In the genomic region with DNA sequence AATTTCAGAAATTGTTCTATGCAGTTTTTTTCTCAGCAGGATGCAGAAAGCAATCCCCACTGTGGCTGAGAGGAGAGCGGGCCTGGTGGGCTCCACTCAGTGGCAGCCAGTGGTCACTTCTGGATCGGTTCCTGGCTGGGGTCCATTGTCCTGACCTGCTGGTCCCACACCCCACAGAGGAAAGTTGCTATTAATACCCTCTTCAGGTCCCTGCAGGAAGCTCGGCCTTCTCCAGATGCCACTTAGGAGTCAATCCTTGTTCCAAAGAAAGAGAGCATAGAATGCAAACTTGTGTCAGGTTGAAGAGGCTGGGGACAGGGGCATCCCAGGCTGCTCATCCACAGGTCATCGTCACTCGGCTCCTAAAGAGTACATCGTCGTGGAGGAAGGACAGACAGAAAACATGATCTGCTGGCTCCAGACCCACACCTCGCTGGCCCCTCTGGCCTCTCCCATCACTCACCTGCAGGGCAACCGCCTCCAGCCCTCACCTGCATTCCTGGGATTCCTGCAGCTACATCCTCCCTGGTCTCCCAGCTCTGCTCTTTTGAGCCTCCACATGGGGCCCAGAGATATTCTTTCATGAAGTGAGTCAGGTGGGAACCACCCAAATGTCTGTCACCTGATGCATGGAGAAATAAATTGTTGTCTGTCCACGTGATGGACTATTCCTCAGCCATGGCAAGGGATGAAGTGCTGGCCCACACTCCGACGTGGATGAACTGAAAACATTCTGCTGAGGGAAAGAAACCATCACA, we compare ENCODE assay signal across 1 cellular context.
TF ChIP-seq lines count a peak whose summit lies in the region.

No MANE protein-coding gene starts in this region.

TF ChIP-seq in SK-N-SH, 30 proteins besides CTCF, POLR2A, EP300 and RAD21 (continued from another document):
- TF ChIP-seq, protein P1, sequence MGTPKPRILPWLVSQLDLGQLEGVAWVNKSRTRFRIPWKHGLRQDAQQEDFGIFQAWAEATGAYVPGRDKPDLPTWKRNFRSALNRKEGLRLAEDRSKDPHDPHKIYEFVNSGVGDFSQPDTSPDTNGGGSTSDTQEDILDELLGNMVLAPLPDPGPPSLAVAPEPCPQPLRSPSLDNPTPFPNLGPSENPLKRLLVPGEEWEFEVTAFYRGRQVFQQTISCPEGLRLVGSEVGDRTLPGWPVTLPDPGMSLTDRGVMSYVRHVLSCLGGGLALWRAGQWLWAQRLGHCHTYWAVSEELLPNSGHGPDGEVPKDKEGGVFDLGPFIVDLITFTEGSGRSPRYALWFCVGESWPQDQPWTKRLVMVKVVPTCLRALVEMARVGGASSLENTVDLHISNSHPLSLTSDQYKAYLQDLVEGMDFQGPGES (IDR thresholded peaks at IDR 0.05; ENCODE audit: low read depth, low read length) = no peak
- TF ChIP-seq SIN3A (IDR thresholded peaks at IDR 0.05; ENCODE audit: borderline replicate concordance, low read depth, low read length) = no peak
- no peak for TF ChIP-seq YY1 (IDR thresholded peaks at IDR 0.05; ENCODE audit: low read depth)
- TF ChIP-seq RFX5 (IDR thresholded peaks at IDR 0.05; ENCODE audit: low read length) = no peak
- TF ChIP-seq, protein P2, sequence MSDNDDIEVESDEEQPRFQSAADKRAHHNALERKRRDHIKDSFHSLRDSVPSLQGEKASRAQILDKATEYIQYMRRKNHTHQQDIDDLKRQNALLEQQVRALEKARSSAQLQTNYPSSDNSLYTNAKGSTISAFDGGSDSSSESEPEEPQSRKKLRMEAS (IDR thresholded peaks at IDR 0.05; ENCODE audit: low read depth) = no peak
- TF ChIP-seq NFIC (IDR thresholded peaks at IDR 0.05; ENCODE audit: borderline replicate concordance) = no peak
- TF ChIP-seq RCOR1 (IDR thresholded peaks at IDR 0.05; ENCODE audit: low read length) = no peak
- TF ChIP-seq RXRA (IDR thresholded peaks at IDR 0.05; ENCODE audit: borderline replicate concordance, low read depth) = no peak
- no peak for TF ChIP-seq GATA2 (CRISPR knock-in tag; IDR thresholded peaks at IDR 0.05)
- TF ChIP-seq, protein P3, sequence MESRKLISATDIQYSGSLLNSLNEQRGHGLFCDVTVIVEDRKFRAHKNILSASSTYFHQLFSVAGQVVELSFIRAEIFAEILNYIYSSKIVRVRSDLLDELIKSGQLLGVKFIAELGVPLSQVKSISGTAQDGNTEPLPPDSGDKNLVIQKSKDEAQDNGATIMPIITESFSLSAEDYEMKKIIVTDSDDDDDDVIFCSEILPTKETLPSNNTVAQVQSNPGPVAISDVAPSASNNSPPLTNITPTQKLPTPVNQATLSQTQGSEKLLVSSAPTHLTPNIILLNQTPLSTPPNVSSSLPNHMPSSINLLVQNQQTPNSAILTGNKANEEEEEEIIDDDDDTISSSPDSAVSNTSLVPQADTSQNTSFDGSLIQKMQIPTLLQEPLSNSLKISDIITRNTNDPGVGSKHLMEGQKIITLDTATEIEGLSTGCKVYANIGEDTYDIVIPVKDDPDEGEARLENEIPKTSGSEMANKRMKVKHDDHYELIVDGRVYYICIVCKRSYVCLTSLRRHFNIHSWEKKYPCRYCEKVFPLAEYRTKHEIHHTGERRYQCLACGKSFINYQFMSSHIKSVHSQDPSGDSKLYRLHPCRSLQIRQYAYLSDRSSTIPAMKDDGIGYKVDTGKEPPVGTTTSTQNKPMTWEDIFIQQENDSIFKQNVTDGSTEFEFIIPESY (IDR thresholded peaks at IDR 0.05; ENCODE audit: borderline replicate concordance, low read depth) = no peak
- no peak for TF ChIP-seq TCF12 (IDR thresholded peaks at IDR 0.05)
- TF ChIP-seq, protein P4, sequence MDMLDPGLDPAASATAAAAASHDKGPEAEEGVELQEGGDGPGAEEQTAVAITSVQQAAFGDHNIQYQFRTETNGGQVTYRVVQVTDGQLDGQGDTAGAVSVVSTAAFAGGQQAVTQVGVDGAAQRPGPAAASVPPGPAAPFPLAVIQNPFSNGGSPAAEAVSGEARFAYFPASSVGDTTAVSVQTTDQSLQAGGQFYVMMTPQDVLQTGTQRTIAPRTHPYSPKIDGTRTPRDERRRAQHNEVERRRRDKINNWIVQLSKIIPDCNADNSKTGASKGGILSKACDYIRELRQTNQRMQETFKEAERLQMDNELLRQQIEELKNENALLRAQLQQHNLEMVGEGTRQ (IDR thresholded peaks at IDR 0.05; ENCODE audit: borderline replicate concordance, low read depth, low read length) = no peak
- TF ChIP-seq, protein P5, sequence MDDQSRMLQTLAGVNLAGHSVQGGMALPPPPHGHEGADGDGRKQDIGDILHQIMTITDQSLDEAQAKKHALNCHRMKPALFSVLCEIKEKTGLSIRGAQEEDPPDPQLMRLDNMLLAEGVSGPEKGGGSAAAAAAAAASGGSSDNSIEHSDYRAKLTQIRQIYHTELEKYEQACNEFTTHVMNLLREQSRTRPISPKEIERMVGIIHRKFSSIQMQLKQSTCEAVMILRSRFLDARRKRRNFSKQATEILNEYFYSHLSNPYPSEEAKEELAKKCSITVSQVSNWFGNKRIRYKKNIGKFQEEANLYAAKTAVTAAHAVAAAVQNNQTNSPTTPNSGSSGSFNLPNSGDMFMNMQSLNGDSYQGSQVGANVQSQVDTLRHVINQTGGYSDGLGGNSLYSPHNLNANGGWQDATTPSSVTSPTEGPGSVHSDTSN (IDR thresholded peaks at IDR 0.05) = no peak
